1 cellular context compared by ENCODE assay signal in genomic region chr5:150598821-150599273, GRCh38.
TF ChIP-seq lines count a peak whose summit lies in the region.

No MANE protein-coding gene starts in this region.

TF ChIP-seq in IMR-90, 13 proteins besides CTCF, POLR2A, EP300 and RAD21:
- no peak for TF ChIP-seq MAFK (IDR thresholded peaks at IDR 0.05; ENCODE audit: low read depth, low read length)
- TF ChIP-seq, protein P1, sequence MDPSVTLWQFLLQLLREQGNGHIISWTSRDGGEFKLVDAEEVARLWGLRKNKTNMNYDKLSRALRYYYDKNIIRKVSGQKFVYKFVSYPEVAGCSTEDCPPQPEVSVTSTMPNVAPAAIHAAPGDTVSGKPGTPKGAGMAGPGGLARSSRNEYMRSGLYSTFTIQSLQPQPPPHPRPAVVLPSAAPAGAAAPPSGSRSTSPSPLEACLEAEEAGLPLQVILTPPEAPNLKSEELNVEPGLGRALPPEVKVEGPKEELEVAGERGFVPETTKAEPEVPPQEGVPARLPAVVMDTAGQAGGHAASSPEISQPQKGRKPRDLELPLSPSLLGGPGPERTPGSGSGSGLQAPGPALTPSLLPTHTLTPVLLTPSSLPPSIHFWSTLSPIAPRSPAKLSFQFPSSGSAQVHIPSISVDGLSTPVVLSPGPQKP (IDR thresholded peaks at IDR 0.05; ENCODE audit: borderline replicate concordance, low read depth, low read length) = no peak
- TF ChIP-seq NFE2L2 (IDR thresholded peaks at IDR 0.05; ENCODE audit: low read depth, low read length) = no peak
- no peak for TF ChIP-seq CEBPB (IDR thresholded peaks at IDR 0.05; ENCODE audit: low read depth, low read length)
- no peak for TF ChIP-seq RFX5 (IDR thresholded peaks at IDR 0.05; ENCODE audit: low read depth, low read length)
- no peak for TF ChIP-seq FOS (IDR thresholded peaks at IDR 0.05; ENCODE audit: low read depth, low read length)
- TF ChIP-seq RCOR1 (IDR thresholded peaks at IDR 0.05; ENCODE audit: insufficient replicate concordance, low read length) = no peak
- no peak for TF ChIP-seq CHD1 (IDR thresholded peaks at IDR 0.05; ENCODE audit: low read depth, low read length)
- no peak for TF ChIP-seq BHLHE40 (IDR thresholded peaks at IDR 0.05; ENCODE audit: low read depth, low read length)
- no peak for TF ChIP-seq SMC3 (IDR thresholded peaks at IDR 0.05; ENCODE audit: low read depth, low read length)
- TF ChIP-seq USF2 (IDR thresholded peaks at IDR 0.05; ENCODE audit: low read depth, low read length) = no peak
- no peak for TF ChIP-seq MXI1 (IDR thresholded peaks at IDR 0.05; ENCODE audit: borderline replicate concordance, low read depth, low read length)
- no peak for TF ChIP-seq MAZ (IDR thresholded peaks at IDR 0.05; ENCODE audit: borderline replicate concordance, low read depth, low read length)
